In the genomic region with DNA sequence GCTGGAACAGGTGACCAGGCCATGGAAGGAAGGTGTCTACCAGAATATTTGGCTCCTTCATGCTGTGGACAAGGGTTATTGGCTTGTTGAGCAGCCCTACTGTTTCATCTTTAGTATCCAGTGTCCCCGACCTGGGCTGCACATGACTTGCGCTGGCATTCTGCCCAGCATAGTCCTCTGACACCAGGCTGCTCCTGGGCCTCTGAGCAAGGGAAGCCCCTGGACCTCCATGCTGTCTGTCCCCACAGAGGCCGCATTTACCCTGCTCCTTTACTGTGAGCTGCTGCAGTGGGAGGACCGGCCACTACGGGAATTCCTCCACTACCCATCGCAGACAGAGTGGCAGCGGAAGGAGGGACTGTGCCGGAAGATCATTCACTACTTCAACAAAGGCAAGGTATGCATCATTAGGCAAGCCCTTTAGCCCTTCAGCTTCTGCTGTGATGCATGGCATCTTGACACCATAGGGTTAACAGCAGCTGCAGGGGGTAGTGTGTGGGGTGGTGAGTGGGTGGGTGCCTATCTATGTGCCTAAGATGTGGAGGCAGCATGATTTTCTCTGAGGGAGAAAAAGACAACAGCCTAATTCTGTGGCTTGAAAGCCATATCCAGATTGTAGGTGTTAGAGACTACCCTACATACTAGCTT, we compare ENCODE assay signal across 11 cellular contexts. TPM values are rescaled to one million over a fixed set of nuclear protein-coding genes. Genes with fewer than 3 reads are reported as not detected.
DNase-seq lines count a peak whose midpoint lies in the region; ATAC-seq and TF ChIP-seq lines count a peak whose summit lies in the region.
"Had no signal": no experiment of that assay in that cellular context is flagged by ENCODE, and none has a peak within 500 bp of the region (broad histone marks: within the 10 kb centered on the region; RNA-seq: fewer than 3 reads in every experiment).

No MANE protein-coding gene starts in this region.

- intact Hi-C loops in left lung (cut with DNase I), result no loop called here
- intact Hi-C loops in upper lobe of right lung (cut with DNase I), result no loop called here

- ATAC-seq in left lung, result no peak
- ATAC-seq in upper lobe of right lung, result no peak

- H3K36me3 ChIP-seq in left lung (no peaks in the 10 kb centered on the region), upper lobe of right lung (no peaks in the 10 kb centered on the region)

- no peak overlapping the region for H3K4me3 ChIP-seq in coronary artery
- no peak overlapping the region for H3K4me3 ChIP-seq in left lung
- H3K4me3 ChIP-seq in upper lobe of right lung, result no peak overlapping the region

- TF ChIP-seq POLR2A in erythroblast (IDR thresholded peaks at IDR 0.05; ENCODE audit: low read length), result no peak

- H3K27me3 ChIP-seq in left lung (no peaks in the 10 kb centered on the region), upper lobe of right lung (no peaks in the 10 kb centered on the region)

- no peaks in the 10 kb centered on the region for H3K9me3 ChIP-seq in left lung
- no peaks in the 10 kb centered on the region for H3K9me3 ChIP-seq in upper lobe of right lung

- no peak for TF ChIP-seq CTCF in coronary artery (IDR thresholded peaks at IDR 0.05)
- no peak for TF ChIP-seq CTCF in left lung (IDR thresholded peaks at IDR 0.05)
- TF ChIP-seq CTCF in upper lobe of right lung (IDR thresholded peaks at IDR 0.05), result no peak

- H3K27ac ChIP-seq in coronary artery (peak overlapping the region; percentile 31 to 81), left lung (peak overlapping the region; percentile 61 to 81), upper lobe of right lung (peak overlapping the region; percentile 11)
- H3K27ac ChIP-seq: 22Rv1 had no signal

- peak; percentile 4 for DNase-seq in DMS 273 (lab: John Stamatoyannopoulos, UW; ENCODE audit: unreplicated experiment)
- no peak for DNase-seq in DMS 273 treated with DMSO at 0.1 percent for 48 hours (lab: John Stamatoyannopoulos, UW)
- DNase-seq in coronary artery (ENCODE audit: low spot score), result no peak
- no peak for DNase-seq in left lung
- no peak for DNase-seq in upper lobe of right lung
- no peak for DNase-seq in erythroblast (lab: John Stamatoyannopoulos, UW)
- DNase-seq in LoVo (ENCODE audit: low spot score), result no peak
- DNase-seq in occipital lobe (lab: John Stamatoyannopoulos, UW), result no peak
- DNase-seq: activated CD8-positive, alpha-beta memory T cell treated with anti-CD3 and anti-CD28 coated beads, Interleukin-2, amount 50 U/mL, for 48 hours; GDM1 had no signal

- H3K4me1 ChIP-seq in left lung, result no peaks in the 10 kb centered on the region
- peaks cover 9% of the 10 kb centered on the region for H3K4me1 ChIP-seq in upper lobe of right lung

RNA-seq across cellular contexts. Expression of a gene that starts 44.0 kb away (rescaled TPM):
- total RNA-seq in left lung, result 100 to 1,000 TPM; 109 to 187 TPM
- total RNA-seq in upper lobe of right lung, result 80.3 TPM
- total RNA-seq in occipital lobe, result 22.3 TPM

RNA-seq across cellular contexts. Expression of a gene that starts 50.0 kb away (rescaled TPM):
- total RNA-seq in left lung (10 to 100 TPM; 25.2 to 26.9 TPM), upper lobe of right lung (26.4 TPM), occipital lobe (33.5 TPM)

Comparison
In these comparisons a context has a peak if more than half of its experiments do, and no peak if none do; other contexts are left out.
1. H3K27ac ChIP-seq: peak in every context shown above with its lines; median percentile 71 in left lung; 56 in coronary artery; 11 in upper lobe of right lung.